In genomic region chr4:121773873-121774272, GRCh38 we compare ENCODE assay signal across 28 cellular contexts. TPM values are rescaled to one million over a fixed set of nuclear protein-coding genes. Genes with fewer than 3 reads are reported as not detected.
"Had no signal": no experiment of that assay in that cellular context is flagged by ENCODE, and none has a peak within 500 bp of the region (broad histone marks: within the 10 kb centered on the region; RNA-seq: fewer than 3 reads in every experiment).

No MANE protein-coding gene starts in this region.

- H3K27me3 ChIP-seq: ascending aorta, body of pancreas, SJCRH30 had no signal

- H3K4me1 ChIP-seq: ascending aorta, body of pancreas had no signal

- DNase-seq: activated B cell treated with CpG ODN at 0.5 μM for 24 hours; activated CD4-positive, alpha-beta T cell treated with anti-CD3 and anti-CD28 coated beads for 1 hour; activated CD4-positive, alpha-beta T cell treated with anti-CD3 and anti-CD28 coated beads, Interleukin-2, amount 10 ng/mL, durations not matched to agents 24 days and 14 days; activated CD4-positive, alpha-beta T cell treated with anti-CD3 and anti-CD28 coated beads, Interleukin-2, amount 50 U/mL, for 48 hours; activated CD8-positive, alpha-beta memory T cell treated with anti-CD3 and anti-CD28 coated beads, Interleukin-2, amount 10 ng/mL, durations not matched to agents 7 days and 5 days; activated effector memory CD4-positive, alpha-beta T cell treated with Interleukin-2 at 50 U/mL for 16 hours; activated naive CD4-positive, alpha-beta T cell treated with Interleukin-2 at 50 U/mL for 16 hours; activated naive CD8-positive, alpha-beta T cell treated with anti-CD3 and anti-CD28 coated beads, Interleukin-2, amount 50 U/mL, for 24 hours; activated T-cell treated with anti-CD3 and anti-CD28 coated beads, Interleukin-2, amount 50 U/mL, for 24 hours; amniotic stem cell; body of pancreas; NCI-H1092; NCI-H1930; NCI-H2107; NCI-H2171 treated with DMSO at 0.1 percent for 48 hours; NCI-H345; NCI-H510A; NCI-H526 treated with DMSO at 0.1 percent for 48 hours; NCI-H82; OCI-M1; Right ventricle myocardium superior; SJCRH30 had no signal

- ATAC-seq: activated CD8-positive, alpha-beta memory T cell treated with anti-CD3 and anti-CD28 coated beads, Interleukin-2, amount 10 ng/mL, durations not matched to agents 7 days and 5 days; activated naive CD4-positive, alpha-beta T cell treated with anti-CD3 and anti-CD28 coated beads, Interleukin-2, amount 50 U/mL, for 72 hours; activated naive CD8-positive, alpha-beta T cell treated with anti-CD3 and anti-CD28 coated beads, Interleukin-2, amount 50 U/mL, for 24 hours; body of pancreas; Panc1 had no signal

- H3K27ac ChIP-seq: ascending aorta, body of pancreas, RWPE1, SJCRH30 had no signal

- H3K4me3 ChIP-seq: ascending aorta, body of pancreas, SJCRH30 had no signal

- H3K9me3 ChIP-seq: ascending aorta, body of pancreas, SJCRH30 had no signal

- H3K36me3 ChIP-seq: ascending aorta, SJCRH30 had no signal

RNA-seq across cellular contexts. Expression of gene SMIM43, which starts 8.9 kb away (rescaled TPM):
- total RNA-seq: activated B cell treated with CpG ODN at 0.5 μM for 24 hours; activated CD4-positive, alpha-beta T cell treated with anti-CD3 and anti-CD28 coated beads, Interleukin-2, amount 10 ng/mL, durations not matched to agents 24 days and 14 days; activated naive CD4-positive, alpha-beta T cell treated with anti-CD3 and anti-CD28 coated beads, Interleukin-2, amount 50 U/mL, for 72 hours; activated T-helper 1 cell treated with anti-CD3 and anti-CD28 coated beads, Interleukin-12 subunit alpha, Interleukin-12 subunit beta, Interleukin-2, Interleukin-4 antibody, amounts not matched to agents 30 ng/mL and 10 ng/mL and 1 ng/mL, durations not matched to agents 14 hours and 24 hours and 36 hours; ascending aorta; body of pancreas; MCF 10A; Right ventricle myocardium superior had no signal

RNA-seq across cellular contexts. Expression of gene CCNA2, which starts 49.8 kb away (rescaled TPM):
- total RNA-seq: ascending aorta had no signal
